In genomic region chr19:18317998-18318800, GRCh38 we compare ENCODE assay signal across 1 cellular context.
TF ChIP-seq lines count a peak whose summit lies in the region.

No MANE protein-coding gene starts in this region.

TF ChIP-seq in HepG2, 621 proteins besides CTCF, POLR2A, EP300 and RAD21 (continues in another document):
- peak; percentile 58 for TF ChIP-seq ZEB1 (IDR thresholded peaks at IDR 0.05; ENCODE audit: insufficient replicate concordance, low read depth)
- TF ChIP-seq ZNF775 (CRISPR knock-in tag; IDR thresholded peaks at IDR 0.05; ENCODE audit: borderline replicate concordance): peak; percentile 83; the same call in 1 of the 2 replicates
- no peak for TF ChIP-seq TCF12 (IDR thresholded peaks at IDR 0.05)
- 0 out of 2 replicates have a peak, but pooled peaks have one; percentile 26 for TF ChIP-seq TCF12 (CRISPR knock-in tag; IDR thresholded peaks at IDR 0.05)
- TF ChIP-seq, protein P1, sequence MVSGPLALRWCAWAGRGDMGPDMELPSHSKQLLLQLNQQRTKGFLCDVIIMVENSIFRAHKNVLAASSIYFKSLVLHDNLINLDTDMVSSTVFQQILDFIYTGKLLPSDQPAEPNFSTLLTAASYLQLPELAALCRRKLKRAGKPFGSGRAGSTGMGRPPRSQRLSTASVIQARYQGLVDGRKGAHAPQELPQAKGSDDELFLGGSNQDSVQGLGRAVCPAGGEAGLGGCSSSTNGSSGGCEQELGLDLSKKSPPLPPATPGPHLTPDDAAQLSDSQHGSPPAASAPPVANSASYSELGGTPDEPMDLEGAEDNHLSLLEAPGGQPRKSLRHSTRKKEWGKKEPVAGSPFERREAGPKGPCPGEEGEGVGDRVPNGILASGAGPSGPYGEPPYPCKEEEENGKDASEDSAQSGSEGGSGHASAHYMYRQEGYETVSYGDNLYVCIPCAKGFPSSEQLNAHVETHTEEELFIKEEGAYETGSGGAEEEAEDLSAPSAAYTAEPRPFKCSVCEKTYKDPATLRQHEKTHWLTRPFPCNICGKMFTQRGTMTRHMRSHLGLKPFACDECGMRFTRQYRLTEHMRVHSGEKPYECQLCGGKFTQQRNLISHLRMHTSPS (CRISPR knock-in tag; IDR thresholded peaks at IDR 0.05; ENCODE audit: low read depth): peak; percentile 84
- no peak for TF ChIP-seq ZFP82 (CRISPR knock-in tag; IDR thresholded peaks at IDR 0.05; ENCODE audit: borderline replicate concordance)
- TF ChIP-seq, protein P2, sequence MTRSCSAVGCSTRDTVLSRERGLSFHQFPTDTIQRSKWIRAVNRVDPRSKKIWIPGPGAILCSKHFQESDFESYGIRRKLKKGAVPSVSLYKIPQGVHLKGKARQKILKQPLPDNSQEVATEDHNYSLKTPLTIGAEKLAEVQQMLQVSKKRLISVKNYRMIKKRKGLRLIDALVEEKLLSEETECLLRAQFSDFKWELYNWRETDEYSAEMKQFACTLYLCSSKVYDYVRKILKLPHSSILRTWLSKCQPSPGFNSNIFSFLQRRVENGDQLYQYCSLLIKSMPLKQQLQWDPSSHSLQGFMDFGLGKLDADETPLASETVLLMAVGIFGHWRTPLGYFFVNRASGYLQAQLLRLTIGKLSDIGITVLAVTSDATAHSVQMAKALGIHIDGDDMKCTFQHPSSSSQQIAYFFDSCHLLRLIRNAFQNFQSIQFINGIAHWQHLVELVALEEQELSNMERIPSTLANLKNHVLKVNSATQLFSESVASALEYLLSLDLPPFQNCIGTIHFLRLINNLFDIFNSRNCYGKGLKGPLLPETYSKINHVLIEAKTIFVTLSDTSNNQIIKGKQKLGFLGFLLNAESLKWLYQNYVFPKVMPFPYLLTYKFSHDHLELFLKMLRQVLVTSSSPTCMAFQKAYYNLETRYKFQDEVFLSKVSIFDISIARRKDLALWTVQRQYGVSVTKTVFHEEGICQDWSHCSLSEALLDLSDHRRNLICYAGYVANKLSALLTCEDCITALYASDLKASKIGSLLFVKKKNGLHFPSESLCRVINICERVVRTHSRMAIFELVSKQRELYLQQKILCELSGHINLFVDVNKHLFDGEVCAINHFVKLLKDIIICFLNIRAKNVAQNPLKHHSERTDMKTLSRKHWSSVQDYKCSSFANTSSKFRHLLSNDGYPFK (CRISPR knock-in tag; IDR thresholded peaks at IDR 0.05; ENCODE audit: borderline replicate concordance): 0 out of 2 replicates have a peak, but pooled peaks have one; percentile 50
- TF ChIP-seq, protein P3, sequence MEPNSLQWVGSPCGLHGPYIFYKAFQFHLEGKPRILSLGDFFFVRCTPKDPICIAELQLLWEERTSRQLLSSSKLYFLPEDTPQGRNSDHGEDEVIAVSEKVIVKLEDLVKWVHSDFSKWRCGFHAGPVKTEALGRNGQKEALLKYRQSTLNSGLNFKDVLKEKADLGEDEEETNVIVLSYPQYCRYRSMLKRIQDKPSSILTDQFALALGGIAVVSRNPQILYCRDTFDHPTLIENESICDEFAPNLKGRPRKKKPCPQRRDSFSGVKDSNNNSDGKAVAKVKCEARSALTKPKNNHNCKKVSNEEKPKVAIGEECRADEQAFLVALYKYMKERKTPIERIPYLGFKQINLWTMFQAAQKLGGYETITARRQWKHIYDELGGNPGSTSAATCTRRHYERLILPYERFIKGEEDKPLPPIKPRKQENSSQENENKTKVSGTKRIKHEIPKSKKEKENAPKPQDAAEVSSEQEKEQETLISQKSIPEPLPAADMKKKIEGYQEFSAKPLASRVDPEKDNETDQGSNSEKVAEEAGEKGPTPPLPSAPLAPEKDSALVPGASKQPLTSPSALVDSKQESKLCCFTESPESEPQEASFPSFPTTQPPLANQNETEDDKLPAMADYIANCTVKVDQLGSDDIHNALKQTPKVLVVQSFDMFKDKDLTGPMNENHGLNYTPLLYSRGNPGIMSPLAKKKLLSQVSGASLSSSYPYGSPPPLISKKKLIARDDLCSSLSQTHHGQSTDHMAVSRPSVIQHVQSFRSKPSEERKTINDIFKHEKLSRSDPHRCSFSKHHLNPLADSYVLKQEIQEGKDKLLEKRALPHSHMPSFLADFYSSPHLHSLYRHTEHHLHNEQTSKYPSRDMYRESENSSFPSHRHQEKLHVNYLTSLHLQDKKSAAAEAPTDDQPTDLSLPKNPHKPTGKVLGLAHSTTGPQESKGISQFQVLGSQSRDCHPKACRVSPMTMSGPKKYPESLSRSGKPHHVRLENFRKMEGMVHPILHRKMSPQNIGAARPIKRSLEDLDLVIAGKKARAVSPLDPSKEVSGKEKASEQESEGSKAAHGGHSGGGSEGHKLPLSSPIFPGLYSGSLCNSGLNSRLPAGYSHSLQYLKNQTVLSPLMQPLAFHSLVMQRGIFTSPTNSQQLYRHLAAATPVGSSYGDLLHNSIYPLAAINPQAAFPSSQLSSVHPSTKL (CRISPR knock-in tag; IDR thresholded peaks at IDR 0.05): peak; percentile 69
- no peak for TF ChIP-seq GZF1 (CRISPR knock-in tag; IDR thresholded peaks at IDR 0.05)
- 0 out of 2 replicates have a peak, but pooled peaks have one; percentile 57 for TF ChIP-seq ZNF546 (CRISPR knock-in tag; conservative IDR thresholded peaks at IDR 0.05)
- TF ChIP-seq NRL (CRISPR knock-in tag; IDR thresholded peaks at IDR 0.05; ENCODE audit: borderline replicate concordance): peak; percentile 73
- no peak for TF ChIP-seq NBN (conservative IDR thresholded peaks at IDR 0.05)
- TF ChIP-seq GATAD1 (CRISPR knock-in tag; IDR thresholded peaks at IDR 0.05): peak; percentile 31; the same call in 1 of the 2 replicates
- TF ChIP-seq ZNF292 (CRISPR knock-in tag; IDR thresholded peaks at IDR 0.05; ENCODE audit: borderline replicate concordance, low read depth): peak; percentile 58
- TF ChIP-seq SOX13 (IDR thresholded peaks at IDR 0.05): no peak
- TF ChIP-seq SOX13 (CRISPR knock-in tag; conservative IDR thresholded peaks at IDR 0.05 in 1 of 2, IDR thresholded peaks at IDR 0.05 in 1 of 2): peak in 1 of 2 experiments; percentile 66; a peak in 2 of 4 replicates
- TF ChIP-seq MEIS2 (CRISPR knock-in tag; IDR thresholded peaks at IDR 0.05): 0 out of 2 replicates have a peak, but pooled peaks have one; percentile 19
- TF ChIP-seq EEA1 (CRISPR knock-in tag; IDR thresholded peaks at IDR 0.05; ENCODE audit: borderline replicate concordance): no peak
- TF ChIP-seq NR2F1 (CRISPR knock-in tag; IDR thresholded peaks at IDR 0.05): peak; percentile 46 to 52; a peak in 1 of 4 replicates
- peak; percentile 57; the same call in 1 of the 2 replicates for TF ChIP-seq ZNF598 (CRISPR knock-in tag; IDR thresholded peaks at IDR 0.05; ENCODE audit: borderline replicate concordance)
- peak; percentile 49; the same call in 1 of the 2 replicates for TF ChIP-seq ISL2 (CRISPR knock-in tag; IDR thresholded peaks at IDR 0.05)
- 0 out of 2 replicates have a peak, but pooled peaks have one; percentile 31 for TF ChIP-seq SP4 (CRISPR knock-in tag; IDR thresholded peaks at IDR 0.05)
- peak; percentile 76; the same call in 1 of the 2 replicates for TF ChIP-seq ZNF343 (CRISPR knock-in tag; IDR thresholded peaks at IDR 0.05)
- TF ChIP-seq PITX1 (CRISPR knock-in tag; IDR thresholded peaks at IDR 0.05): peak; percentile 77; the same call in 1 of the 2 replicates
- TF ChIP-seq MTA1 (CRISPR knock-in tag; IDR thresholded peaks at IDR 0.05; ENCODE audit: borderline replicate concordance): peak; percentile 85; the same call in 1 of the 2 replicates
- TF ChIP-seq, protein P4, sequence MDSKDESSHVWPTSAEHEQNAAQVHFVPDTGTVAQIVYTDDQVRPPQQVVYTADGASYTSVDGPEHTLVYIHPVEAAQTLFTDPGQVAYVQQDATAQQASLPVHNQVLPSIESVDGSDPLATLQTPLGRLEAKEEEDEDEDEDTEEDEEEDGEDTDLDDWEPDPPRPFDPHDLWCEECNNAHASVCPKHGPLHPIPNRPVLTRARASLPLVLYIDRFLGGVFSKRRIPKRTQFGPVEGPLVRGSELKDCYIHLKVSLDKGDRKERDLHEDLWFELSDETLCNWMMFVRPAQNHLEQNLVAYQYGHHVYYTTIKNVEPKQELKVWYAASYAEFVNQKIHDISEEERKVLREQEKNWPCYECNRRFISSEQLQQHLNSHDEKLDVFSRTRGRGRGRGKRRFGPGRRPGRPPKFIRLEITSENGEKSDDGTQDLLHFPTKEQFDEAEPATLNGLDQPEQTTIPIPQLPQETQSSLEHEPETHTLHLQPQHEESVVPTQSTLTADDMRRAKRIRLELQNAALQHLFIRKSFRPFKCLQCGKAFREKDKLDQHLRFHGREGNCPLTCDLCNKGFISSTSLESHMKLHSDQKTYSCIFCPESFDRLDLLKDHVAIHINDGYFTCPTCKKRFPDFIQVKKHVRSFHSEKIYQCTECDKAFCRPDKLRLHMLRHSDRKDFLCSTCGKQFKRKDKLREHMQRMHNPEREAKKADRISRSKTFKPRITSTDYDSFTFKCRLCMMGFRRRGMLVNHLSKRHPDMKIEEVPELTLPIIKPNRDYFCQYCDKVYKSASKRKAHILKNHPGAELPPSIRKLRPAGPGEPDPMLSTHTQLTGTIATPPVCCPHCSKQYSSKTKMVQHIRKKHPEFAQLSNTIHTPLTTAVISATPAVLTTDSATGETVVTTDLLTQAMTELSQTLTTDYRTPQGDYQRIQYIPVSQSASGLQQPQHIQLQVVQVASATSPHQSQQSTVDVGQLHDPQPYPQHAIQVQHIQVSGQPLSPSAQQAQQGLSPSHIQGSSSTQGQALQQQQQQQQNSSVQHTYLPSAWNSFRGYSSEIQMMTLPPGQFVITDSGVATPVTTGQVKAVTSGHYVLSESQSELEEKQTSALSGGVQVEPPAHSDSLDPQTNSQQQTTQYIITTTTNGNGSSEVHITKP (CRISPR knock-in tag; IDR thresholded peaks at IDR 0.05; ENCODE audit: low read depth): 0 out of 2 replicates have a peak, but pooled peaks have one; percentile 24
- TF ChIP-seq, protein P5, sequence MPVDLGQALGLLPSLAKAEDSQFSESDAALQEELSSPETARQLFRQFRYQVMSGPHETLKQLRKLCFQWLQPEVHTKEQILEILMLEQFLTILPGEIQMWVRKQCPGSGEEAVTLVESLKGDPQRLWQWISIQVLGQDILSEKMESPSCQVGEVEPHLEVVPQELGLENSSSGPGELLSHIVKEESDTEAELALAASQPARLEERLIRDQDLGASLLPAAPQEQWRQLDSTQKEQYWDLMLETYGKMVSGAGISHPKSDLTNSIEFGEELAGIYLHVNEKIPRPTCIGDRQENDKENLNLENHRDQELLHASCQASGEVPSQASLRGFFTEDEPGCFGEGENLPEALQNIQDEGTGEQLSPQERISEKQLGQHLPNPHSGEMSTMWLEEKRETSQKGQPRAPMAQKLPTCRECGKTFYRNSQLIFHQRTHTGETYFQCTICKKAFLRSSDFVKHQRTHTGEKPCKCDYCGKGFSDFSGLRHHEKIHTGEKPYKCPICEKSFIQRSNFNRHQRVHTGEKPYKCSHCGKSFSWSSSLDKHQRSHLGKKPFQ (CRISPR knock-in tag; IDR thresholded peaks at IDR 0.05; ENCODE audit: insufficient replicate concordance): peak; percentile 97
- peak; percentile 23; the same call in 1 of the 2 replicates for TF ChIP-seq YEATS2 (CRISPR knock-in tag; IDR thresholded peaks at IDR 0.05; ENCODE audit: borderline replicate concordance)
- no peak for TF ChIP-seq ZNF124 (CRISPR knock-in tag; IDR thresholded peaks at IDR 0.05)
- 0 out of 2 replicates have a peak, but pooled peaks have one; percentile 18 for TF ChIP-seq TFDP2 (CRISPR knock-in tag; IDR thresholded peaks at IDR 0.05)
- TF ChIP-seq SOX6 (IDR thresholded peaks at IDR 0.05): no peak
- peak; percentile 57 for TF ChIP-seq SOX6 (CRISPR knock-in tag; IDR thresholded peaks at IDR 0.05)
- no peak for TF ChIP-seq KLF15 (CRISPR knock-in tag; IDR thresholded peaks at IDR 0.05; ENCODE audit: borderline replicate concordance)
- TF ChIP-seq TRIM24 (CRISPR knock-in tag; IDR thresholded peaks at IDR 0.05): no peak
- TF ChIP-seq CBX5 (CRISPR knock-in tag; IDR thresholded peaks at IDR 0.05; ENCODE audit: borderline replicate concordance): peak; percentile 18; the same call in 1 of the 2 replicates
- TF ChIP-seq HOXA5 (CRISPR knock-in tag; IDR thresholded peaks at IDR 0.05): peak; percentile 67; the same call in 1 of the 2 replicates
- TF ChIP-seq, protein P6, sequence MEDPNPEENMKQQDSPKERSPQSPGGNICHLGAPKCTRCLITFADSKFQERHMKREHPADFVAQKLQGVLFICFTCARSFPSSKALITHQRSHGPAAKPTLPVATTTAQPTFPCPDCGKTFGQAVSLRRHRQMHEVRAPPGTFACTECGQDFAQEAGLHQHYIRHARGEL (CRISPR knock-in tag; IDR thresholded peaks at IDR 0.05): no peak
- no peak for TF ChIP-seq ZNF180 (CRISPR knock-in tag; IDR thresholded peaks at IDR 0.05; ENCODE audit: borderline replicate concordance, low read depth)
- TF ChIP-seq TEAD3 (CRISPR knock-in tag; optimal IDR thresholded peaks at IDR 0.05; ENCODE audit: borderline replicate concordance): peak; percentile 81
- TF ChIP-seq, protein P7, sequence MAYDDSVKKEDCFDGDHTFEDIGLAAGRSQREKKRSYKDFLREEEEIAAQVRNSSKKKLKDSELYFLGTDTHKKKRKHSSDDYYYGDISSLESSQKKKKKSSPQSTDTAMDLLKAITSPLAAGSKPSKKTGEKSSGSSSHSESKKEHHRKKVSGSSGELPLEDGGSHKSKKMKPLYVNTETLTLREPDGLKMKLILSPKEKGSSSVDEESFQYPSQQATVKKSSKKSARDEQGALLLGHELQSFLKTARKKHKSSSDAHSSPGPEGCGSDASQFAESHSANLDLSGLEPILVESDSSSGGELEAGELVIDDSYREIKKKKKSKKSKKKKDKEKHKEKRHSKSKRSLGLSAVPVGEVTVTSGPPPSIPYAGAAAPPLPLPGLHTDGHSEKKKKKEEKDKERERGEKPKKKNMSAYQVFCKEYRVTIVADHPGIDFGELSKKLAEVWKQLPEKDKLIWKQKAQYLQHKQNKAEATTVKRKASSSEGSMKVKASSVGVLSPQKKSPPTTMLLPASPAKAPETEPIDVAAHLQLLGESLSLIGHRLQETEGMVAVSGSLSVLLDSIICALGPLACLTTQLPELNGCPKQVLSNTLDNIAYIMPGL (CRISPR knock-in tag; IDR thresholded peaks at IDR 0.05; ENCODE audit: borderline replicate concordance in 1 of 2, low read depth in 1 of 2): peak; percentile 29 to 58; a peak in 3 of 4 replicates
- peak; percentile 25; the same call in 1 of the 2 replicates for TF ChIP-seq KDM2A (CRISPR knock-in tag; IDR thresholded peaks at IDR 0.05; ENCODE audit: borderline replicate concordance, low read depth)
- TF ChIP-seq EHMT2 (IDR thresholded peaks at IDR 0.05; ENCODE audit: borderline replicate concordance, low read depth, low read length): no peak
